ENCODE assay signal across 1 cellular context in genomic region chr2:76544901-76545300, GRCh38.
TF ChIP-seq lines count a peak whose summit lies in the region.

No MANE protein-coding gene starts in this region.

TF ChIP-seq in GM23338, 12 proteins besides CTCF, POLR2A, EP300 and RAD21 (continued from another document):
- TF ChIP-seq ZNF462 (CRISPR knock-in tag; IDR thresholded peaks at IDR 0.05) (no peak), ZNF331 (CRISPR knock-in tag; IDR thresholded peaks at IDR 0.05; ENCODE audit: low read depth) (no peak), STAT1 (IDR thresholded peaks at IDR 0.05; ENCODE audit: unreplicated experiment) (no peak), CREB1 (CRISPR knock-in tag; IDR thresholded peaks at IDR 0.05; ENCODE audit: low read depth) (no peak), EZH2 (IDR thresholded peaks at IDR 0.05; ENCODE audit: low read depth, unreplicated experiment) (no peak), ZNF114 (CRISPR knock-in tag; IDR thresholded peaks at IDR 0.05) (no peak), REST (IDR thresholded peaks at IDR 0.05; ENCODE audit: unreplicated experiment) (no peak)
TF ChIP-seq in GM23338: peak in this region for 1.
